Comparison of ENCODE assay signal across 14 cellular contexts in genomic region chr15:100653608-100654007, GRCh38.
"Had no signal": no experiment of that assay in that cellular context is flagged by ENCODE, and none has a peak within 500 bp of the region (broad histone marks: within the 10 kb centered on the region; RNA-seq: fewer than 3 reads in every experiment).

No MANE protein-coding gene starts in this region.

- H3K27me3 Mint-ChIP-seq: naive thymus-derived CD8-positive, alpha-beta T cell; type B pancreatic cell had no signal

- DNase-seq: cortex of kidney; effector memory CD4-positive, alpha-beta T cell; foreskin fibroblast; kidney; left cardiac atrium; mammary epithelial cell; mucosa of descending colon; naive thymus-derived CD8-positive, alpha-beta T cell; posterior cingulate gyrus; stimulated activated CD4-positive, alpha-beta T cell treated with anti-CD3 and anti-CD28 coated beads, Interleukin-2, amount 100 ng/mL, for 48 hours; stimulated activated naive CD8-positive, alpha-beta T cell treated with anti-CD3 and anti-CD28 coated beads, Interleukin-15, Interleukin-2, amounts not matched to agents 100 U/mL and 50 U/mL, for 24 hours; thyroid gland had no signal

- H3K4me3 Mint-ChIP-seq: naive thymus-derived CD8-positive, alpha-beta T cell; neural crest cell; type B pancreatic cell had no signal

- H3K4me1 Mint-ChIP-seq: neural crest cell had no signal

- H3K27ac Mint-ChIP-seq: type B pancreatic cell had no signal

- H3K9me3 Mint-ChIP-seq: naive thymus-derived CD8-positive, alpha-beta T cell; neural crest cell; type B pancreatic cell had no signal

- ATAC-seq: mucosa of descending colon; naive thymus-derived CD8-positive, alpha-beta T cell; stimulated activated naive CD8-positive, alpha-beta T cell treated with anti-CD3 and anti-CD28 coated beads, Interleukin-15, Interleukin-2, amounts not matched to agents 100 U/mL and 50 U/mL, for 24 hours had no signal
